18 cellular contexts compared by ENCODE assay signal in the genomic region with DNA sequence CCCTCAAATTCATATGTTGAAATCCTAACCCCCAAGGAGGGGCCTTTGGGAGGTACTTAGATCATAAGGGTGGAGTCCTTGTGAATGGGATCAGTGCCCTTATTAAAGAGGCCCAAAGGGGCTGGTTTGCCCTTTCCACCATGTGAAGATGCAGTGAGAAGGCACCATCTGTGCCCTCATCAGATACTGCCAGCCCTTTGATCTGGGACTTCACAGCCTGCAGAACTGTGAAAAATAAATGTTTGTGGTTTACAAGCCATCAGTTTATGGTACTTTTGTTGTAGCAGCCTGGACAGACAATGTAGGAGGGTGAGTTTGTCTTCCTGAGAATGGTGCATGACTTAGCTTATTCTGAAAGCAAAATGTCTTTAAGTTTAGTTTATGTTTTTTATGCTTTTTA.
"Had no signal": no experiment of that assay in that cellular context is flagged by ENCODE, and none has a peak within 500 bp of the region (broad histone marks: within the 10 kb centered on the region; RNA-seq: fewer than 3 reads in every experiment).

No MANE protein-coding gene starts in this region.

- H3K27me3 ChIP-seq: ovary, right atrium auricular region, right lobe of liver, tibial artery, uterus had no signal

- H3K27ac Mint-ChIP-seq: naive thymus-derived CD4-positive, alpha-beta T cell; natural killer cell treated with Interleukin-12 subunit alpha and Interleukin-12 subunit beta and Interleukin-15 and Interleukin-18, amount 100 ng/mL, for 72 hours; progenitor cell of endocrine pancreas; stimulated activated naive CD8-positive, alpha-beta T cell treated with anti-CD3 and anti-CD28 coated beads, Interleukin-15, Interleukin-2, amounts not matched to agents 100 ng/mL and 50 ng/mL, for 24 hours had no signal

- H3K9me3 ChIP-seq: left ventricle myocardium inferior, mucosa of descending colon, ovary, right lobe of liver, suprapubic skin, thoracic aorta, tibial artery, uterus had no signal

- H3K4me1 ChIP-seq: left ventricle myocardium inferior, right atrium auricular region, suprapubic skin, tibial artery, uterus had no signal

- ATAC-seq: mucosa of descending colon; naive thymus-derived CD4-positive, alpha-beta T cell; natural killer cell treated with Interleukin-12 subunit alpha and Interleukin-12 subunit beta and Interleukin-15 and Interleukin-18, amount 100 ng/mL, for 72 hours had no signal

- H3K27ac ChIP-seq: left ventricle myocardium inferior, ovary, right atrium auricular region, right lobe of liver, suprapubic skin, thoracic aorta, tibial artery, uterus had no signal

- H3K9me3 Mint-ChIP-seq: natural killer cell treated with Interleukin-12 subunit alpha and Interleukin-12 subunit beta and Interleukin-15 and Interleukin-18, amount 100 ng/mL, for 72 hours; stimulated activated naive CD8-positive, alpha-beta T cell treated with anti-CD3 and anti-CD28 coated beads, Interleukin-15, Interleukin-2, amounts not matched to agents 100 ng/mL and 50 ng/mL, for 24 hours had no signal

- DNase-seq: islet precursor cell; left ventricle myocardium inferior; midbrain; mucosa of descending colon; ovary; stimulated activated CD4-positive, alpha-beta T cell treated with anti-CD3 and anti-CD28 coated beads, Interleukin-12 subunit alpha, Interleukin-12 subunit beta, amount 100 ng/mL, for 4 hours; stimulated activated CD4-positive, alpha-beta T cell treated with anti-CD3 and anti-CD28 coated beads, Interleukin-4, amount 100 ng/mL, for 1 hour; tibial artery; uterus had no signal

- H3K36me3 Mint-ChIP-seq: naive thymus-derived CD4-positive, alpha-beta T cell; natural killer cell treated with Interleukin-12 subunit alpha and Interleukin-12 subunit beta and Interleukin-15 and Interleukin-18, amount 100 ng/mL, for 72 hours had no signal

- H3K4me3 ChIP-seq: left ventricle myocardium inferior, lung, mucosa of descending colon, ovary, right atrium auricular region, right lobe of liver, suprapubic skin, thoracic aorta, tibial artery, uterus had no signal

- H3K36me3 ChIP-seq: left ventricle myocardium inferior, ovary, right atrium auricular region, right lobe of liver, suprapubic skin, thoracic aorta, tibial artery, uterus had no signal

- H3K4me3 Mint-ChIP-seq: naive thymus-derived CD4-positive, alpha-beta T cell; natural killer cell treated with Interleukin-12 subunit alpha and Interleukin-12 subunit beta and Interleukin-15 and Interleukin-18, amount 100 ng/mL, for 72 hours; stimulated activated naive CD8-positive, alpha-beta T cell treated with anti-CD3 and anti-CD28 coated beads, Interleukin-15, Interleukin-2, amounts not matched to agents 100 ng/mL and 50 ng/mL, for 24 hours had no signal
